In the genomic region with DNA sequence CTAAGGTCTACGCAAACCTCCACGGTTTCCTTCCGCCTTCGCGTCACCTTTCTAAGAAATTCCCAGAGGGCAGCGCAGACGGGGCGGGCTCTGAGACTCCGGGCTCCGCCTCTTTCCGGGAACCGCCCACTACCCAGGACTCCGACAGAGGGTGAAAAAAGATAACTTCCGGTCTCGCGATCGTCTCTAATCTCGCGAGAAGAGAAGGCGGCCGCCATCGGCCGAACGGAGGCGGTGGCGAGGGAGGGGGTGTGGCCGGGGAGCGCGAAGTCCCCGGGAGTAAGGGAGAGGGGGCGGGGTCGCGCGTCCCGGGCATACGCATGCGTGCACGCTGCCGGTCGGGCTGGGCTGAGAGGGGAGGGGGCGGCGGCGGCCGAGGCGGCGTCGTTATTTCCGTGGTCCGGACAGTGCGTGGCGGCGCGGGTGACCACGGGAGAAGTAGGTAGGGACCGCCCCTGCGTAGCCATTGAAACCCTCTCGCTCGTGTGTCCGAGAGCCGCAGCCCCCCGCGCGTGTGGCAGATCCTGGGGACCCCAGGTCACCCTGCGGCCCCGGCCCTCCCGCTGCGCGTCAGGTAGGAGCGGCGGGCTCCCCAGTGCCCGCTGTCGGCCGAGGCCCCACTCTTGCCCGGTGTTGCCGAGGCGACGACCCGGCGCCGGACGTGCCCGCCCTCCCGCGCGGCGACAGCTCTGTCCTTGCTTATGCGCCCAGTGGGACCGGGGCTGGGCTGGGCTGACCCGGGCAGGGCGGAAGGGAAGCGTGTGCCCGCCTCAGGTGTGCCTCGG, we compare ENCODE assay signal across 8 cellular contexts. TPM values are rescaled to one million over a fixed set of nuclear protein-coding genes. Genes with fewer than 3 reads are reported as not detected.
DNase-seq lines count a peak whose midpoint lies in the region; FAIRE-seq and TF ChIP-seq lines count a peak whose summit lies in the region.

A gene (plus strand): TSS at position 315 of the 785 bp plus-strand sequence. CDS start 1,014 bp downstream, outside the sequence.

- FAIRE-seq in frontal cortex (lab: Jason Lieb, UNC): peak; percentile 28

- DNase-seq in GM03348 (ENCODE audit: low spot score) (peak; percentile 100), HFFc6 (peak; percentile 97), NB4 (ENCODE audit: low read depth) (peak; percentile 96), SK-N-MC (ENCODE audit: low read depth, low spot score) (peak; percentile 90), frontal cortex (ENCODE audit: low spot score in 2 of 2) (peak; percentile 96 to 97), substantia nigra (lab: John Stamatoyannopoulos, UW) (peak; percentile 69 to 99 (median 96))
- peak; percentile 99 for DNase-seq in activated naive CD4-positive, alpha-beta T cell treated with anti-CD3 and anti-CD28 coated beads, Interleukin-2, amount 10 ng/mL, durations not matched to agents 7 days and 5 days

- H3K27ac ChIP-seq in SK-N-MC (peak within 1 kb of the TSS; percentile 80), neutrophil (peak within 1 kb of the TSS; percentile 85), substantia nigra (ENCODE audit: low read depth, low read length, poor library complexity, severe bottlenecking) (peak within 1 kb of the TSS; percentile 91)

- H3K36me3 ChIP-seq in SK-N-MC (ENCODE audit: insufficient read depth, low read length): peaks cover 31% of the 10 kb centered on the region
- H3K36me3 ChIP-seq in neutrophil: peaks cover 11% of the 10 kb centered on the region

- H3K4me1 ChIP-seq in neutrophil (ENCODE audit: control insufficient read depth in 1 of 2, insufficient read depth in 1 of 2, low read depth in 1 of 2, low read length in 1 of 2): peaks cover 17 to 19% of the 10 kb centered on the region in 2 experiments

- peak within 1 kb of the TSS; percentile 96 for H3K9ac ChIP-seq in SK-N-MC (ENCODE audit: insufficient read length)

- H3K4me3 ChIP-seq in NB4 (ENCODE audit: low read depth, low read length): peak within 1 kb of the TSS; percentile 95
- H3K4me3 ChIP-seq in SK-N-MC: peak within 1 kb of the TSS; percentile 96
- peak within 1 kb of the TSS; percentile 86 to 87 for H3K4me3 ChIP-seq in neutrophil (ENCODE audit: low read depth in 1 of 2, low read length in 1 of 2)

- peaks cover 5% of the 10 kb centered on the region; the same call in 1 of the 2 replicates for H3K4me1 Mint-ChIP-seq in HFFc6 (ENCODE audit: low read depth)
- H3K4me1 Mint-ChIP-seq in activated naive CD4-positive, alpha-beta T cell treated with anti-CD3 and anti-CD28 coated beads, Interleukin-2, amount 10 ng/mL, durations not matched to agents 7 days and 5 days: peaks cover 19% of the 10 kb centered on the region

- TF ChIP-seq CTCF in HFFc6 (IDR thresholded peaks at IDR 0.05): no peak
- no peak for TF ChIP-seq CTCF in NB4 (IDR thresholded peaks at IDR 0.05; ENCODE audit: low read depth, low read length)
- no peak for TF ChIP-seq CTCF in neutrophil (IDR thresholded peaks at IDR 0.05)

- CTCF ChIA-PET in activated naive CD4-positive, alpha-beta T cell treated with anti-CD3 and anti-CD28 coated beads, Interleukin-2, amount 10 ng/mL, durations not matched to agents 7 days and 5 days (lab: Charles Lee): no interaction called here

- peaks cover 4% of the 10 kb centered on the region; the same call in 1 of the 2 replicates for H3K9me3 Mint-ChIP-seq in HFFc6
- no peaks in the 10 kb centered on the region for H3K9me3 Mint-ChIP-seq in activated naive CD4-positive, alpha-beta T cell treated with anti-CD3 and anti-CD28 coated beads, Interleukin-2, amount 10 ng/mL, durations not matched to agents 7 days and 5 days

- H3K27me3 ChIP-seq in neutrophil: no peaks in the 10 kb centered on the region

- no peak for TF ChIP-seq POLR2A in NB4 (IDR thresholded peaks at IDR 0.05; ENCODE audit: extremely low read depth, insufficient read length)

- H3K9me3 ChIP-seq in SK-N-MC (ENCODE audit: low read depth, low read length) (no peaks in the 10 kb centered on the region), neutrophil (no peaks in the 10 kb centered on the region)

- peaks cover 5% of the 10 kb centered on the region for H3K36me3 Mint-ChIP-seq in HFFc6 (ENCODE audit: low read depth)
- peaks cover 15% of the 10 kb centered on the region for H3K36me3 Mint-ChIP-seq in activated naive CD4-positive, alpha-beta T cell treated with anti-CD3 and anti-CD28 coated beads, Interleukin-2, amount 10 ng/mL, durations not matched to agents 7 days and 5 days

- H3K27me3 Mint-ChIP-seq in HFFc6 (ENCODE audit: insufficient read depth): no peaks in the 10 kb centered on the region; the same call in 1 of the 2 replicates
- H3K27me3 Mint-ChIP-seq in activated naive CD4-positive, alpha-beta T cell treated with anti-CD3 and anti-CD28 coated beads, Interleukin-2, amount 10 ng/mL, durations not matched to agents 7 days and 5 days: no peaks in the 10 kb centered on the region

- no peak within 1 kb of the TSS; the same call in 1 of the 2 replicates for H3K4me3 Mint-ChIP-seq in HFFc6
- peak within 1 kb of the TSS; percentile 92 for H3K4me3 Mint-ChIP-seq in activated naive CD4-positive, alpha-beta T cell treated with anti-CD3 and anti-CD28 coated beads, Interleukin-2, amount 10 ng/mL, durations not matched to agents 7 days and 5 days

- peak within 1 kb of the TSS; percentile 93 for H3K27ac Mint-ChIP-seq in HFFc6
- H3K27ac Mint-ChIP-seq in activated naive CD4-positive, alpha-beta T cell treated with anti-CD3 and anti-CD28 coated beads, Interleukin-2, amount 10 ng/mL, durations not matched to agents 7 days and 5 days: peak within 1 kb of the TSS; percentile 91

RNA-seq across cellular contexts. Expression of the gene that starts here (rescaled TPM):
- total RNA-seq in HFFc6 (2021; fragmentation: NEBNext Ultra II Directional; extraction: Animal tissue kit (Norgen Biotek cat#: 25700)): 10 to 100 TPM; 20.1 to 22.8 (median 21.7) TPM
- total RNA-seq in frontal cortex: 65.6 TPM

Comparison
In these comparisons a context has a peak if more than half of its experiments do, and no peak if none do; other contexts are left out.
1. Peak in every context shown above with its lines: DNase-seq, H3K4me3 ChIP-seq and H3K27ac ChIP-seq.